1 cellular context compared by ENCODE assay signal in genomic region chr6:170165085-170165484, GRCh38.
TF ChIP-seq lines count a peak whose summit lies in the region.

No MANE protein-coding gene starts in this region.

TF ChIP-seq in H1, 55 proteins besides CTCF, POLR2A, EP300 and RAD21:
- no peak for TF ChIP-seq CBX8 (IDR thresholded peaks at IDR 0.05; ENCODE audit: borderline replicate concordance, low read depth, low read length)
- no peak for TF ChIP-seq CTBP2 (IDR thresholded peaks at IDR 0.05; ENCODE audit: borderline replicate concordance, insufficient read depth, insufficient read length, low read length)
- TF ChIP-seq CEBPB (IDR thresholded peaks at IDR 0.05; ENCODE audit: low read depth, low read length), result no peak
- TF ChIP-seq TCF12 (IDR thresholded peaks at IDR 0.05; ENCODE audit: low read depth, low read length), result no peak
- no peak for TF ChIP-seq ASH2L (IDR thresholded peaks at IDR 0.05; ENCODE audit: low read length)
- no peak for TF ChIP-seq RBBP5 (IDR thresholded peaks at IDR 0.05; ENCODE audit: borderline replicate concordance, low read depth, low read length)
- no peak for TF ChIP-seq POU5F1 (IDR thresholded peaks at IDR 0.05; ENCODE audit: low read depth, low read length)
- no peak for TF ChIP-seq ZNF274 (IDR thresholded peaks at IDR 0.05; ENCODE audit: borderline replicate concordance, extremely low read depth, low read length)
- TF ChIP-seq, protein P1, sequence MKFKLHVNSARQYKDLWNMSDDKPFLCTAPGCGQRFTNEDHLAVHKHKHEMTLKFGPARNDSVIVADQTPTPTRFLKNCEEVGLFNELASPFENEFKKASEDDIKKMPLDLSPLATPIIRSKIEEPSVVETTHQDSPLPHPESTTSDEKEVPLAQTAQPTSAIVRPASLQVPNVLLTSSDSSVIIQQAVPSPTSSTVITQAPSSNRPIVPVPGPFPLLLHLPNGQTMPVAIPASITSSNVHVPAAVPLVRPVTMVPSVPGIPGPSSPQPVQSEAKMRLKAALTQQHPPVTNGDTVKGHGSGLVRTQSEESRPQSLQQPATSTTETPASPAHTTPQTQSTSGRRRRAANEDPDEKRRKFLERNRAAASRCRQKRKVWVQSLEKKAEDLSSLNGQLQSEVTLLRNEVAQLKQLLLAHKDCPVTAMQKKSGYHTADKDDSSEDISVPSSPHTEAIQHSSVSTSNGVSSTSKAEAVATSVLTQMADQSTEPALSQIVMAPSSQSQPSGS (IDR thresholded peaks at IDR 0.05; ENCODE audit: low read length), result no peak
- TF ChIP-seq SIX5 (IDR thresholded peaks at IDR 0.05; ENCODE audit: low read depth, low read length), result no peak
- no peak for TF ChIP-seq JUND (IDR thresholded peaks at IDR 0.05; ENCODE audit: low read length)
- TF ChIP-seq POLR2AphosphoS5 (IDR thresholded peaks at IDR 0.05; ENCODE audit: low read depth, low read length), result no peak
- TF ChIP-seq HDAC6 (IDR thresholded peaks at IDR 0.05; ENCODE audit: low read depth, low read length), result no peak
- no peak for TF ChIP-seq YY1 (IDR thresholded peaks at IDR 0.05; ENCODE audit: low read depth, low read length)
- no peak for TF ChIP-seq NRF1 (IDR thresholded peaks at IDR 0.05; ENCODE audit: low read depth, low read length)
- TF ChIP-seq MAFK (IDR thresholded peaks at IDR 0.05; ENCODE audit: low read depth, low read length), result no peak
- TF ChIP-seq BRCA1 (IDR thresholded peaks at IDR 0.05; ENCODE audit: low read depth, low read length), result no peak
